Comparison of ENCODE assay signal across 1 cellular context in the genomic region with DNA sequence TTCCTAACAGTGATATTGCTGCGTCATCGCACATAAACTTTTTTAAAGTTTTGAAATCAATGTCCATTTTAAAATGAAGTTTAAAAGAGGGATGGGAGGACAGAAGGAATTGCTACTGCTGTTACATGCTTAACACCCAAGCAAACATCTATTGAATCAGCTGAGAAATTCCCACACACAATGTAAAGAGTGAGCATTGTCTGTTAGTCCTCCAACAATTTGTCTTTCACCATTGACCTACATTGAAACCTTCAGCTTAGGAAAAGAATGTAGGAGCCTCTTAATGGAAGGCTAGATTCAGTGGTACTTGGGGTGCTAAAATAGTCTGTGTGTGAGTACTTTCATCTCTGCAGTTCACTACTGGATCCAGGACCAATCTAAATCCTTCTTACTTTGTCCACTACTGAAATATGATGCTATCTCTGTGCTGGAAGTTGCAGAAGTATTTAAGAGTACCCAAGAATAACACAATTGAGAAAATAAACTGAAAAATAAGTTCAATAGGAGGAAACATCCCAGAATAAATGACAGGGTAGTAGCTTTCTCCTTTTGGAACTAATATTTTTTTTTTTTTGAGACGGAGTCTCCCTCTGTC.
TF ChIP-seq lines count a peak whose summit lies in the region.

No MANE protein-coding gene starts in this region.

TF ChIP-seq in HepG2, 621 proteins besides CTCF, POLR2A, EP300 and RAD21:
- TF ChIP-seq ARHGAP35 (CRISPR knock-in tag; IDR thresholded peaks at IDR 0.05; ENCODE audit: borderline replicate concordance) (no peak), NFE2L2 (IDR thresholded peaks at IDR 0.05; ENCODE audit: low read length) (0 out of 2 replicates have a peak, but pooled peaks have one; percentile 22), GABPB1 (CRISPR knock-in tag; IDR thresholded peaks at IDR 0.05) (no peak), KDM4B (CRISPR knock-in tag; IDR thresholded peaks at IDR 0.05) (no peak)
